10 cellular contexts compared by ENCODE assay signal in the genomic region with DNA sequence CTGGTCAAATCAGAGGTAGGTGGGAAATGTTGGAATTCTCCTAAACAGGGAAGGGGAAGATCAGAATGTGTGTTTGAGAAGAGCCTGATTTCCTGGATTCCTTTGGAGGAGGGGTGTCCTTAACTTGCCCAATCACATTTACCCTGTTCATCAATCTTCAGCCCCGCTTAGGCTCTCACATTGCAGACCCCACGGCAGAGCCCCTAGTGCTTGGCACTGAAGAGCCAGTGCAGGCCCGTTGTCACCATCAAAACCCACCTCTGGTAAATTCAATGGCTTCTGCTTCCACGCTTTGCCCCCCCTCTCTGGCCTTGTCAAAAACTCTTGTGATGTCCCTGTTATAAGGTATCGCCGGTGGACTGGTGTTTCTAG. TPM values are rescaled to one million over a fixed set of nuclear protein-coding genes. Genes with fewer than 3 reads are reported as not detected.
DNase-seq lines count a peak whose midpoint lies in the region; ATAC-seq and TF ChIP-seq lines count a peak whose summit lies in the region.
"Had no signal": no experiment of that assay in that cellular context is flagged by ENCODE, and none has a peak within 500 bp of the region (broad histone marks: within the 10 kb centered on the region; RNA-seq: fewer than 3 reads in every experiment).

No MANE protein-coding gene starts in this region.

- H3K27ac Mint-ChIP-seq in activated B cell treated with CpG ODN at 0.5 μM for 24 hours, result peak overlapping the region; percentile 83

- H3K9me3 Mint-ChIP-seq in activated B cell treated with CpG ODN at 0.5 μM for 24 hours, result no peaks in the 10 kb centered on the region

- TF ChIP-seq RAD21 in SK-N-SH (IDR thresholded peaks at IDR 0.05; ENCODE audit: low read length), result no peak

- H3K9me2 ChIP-seq in SK-N-SH, result no peaks in the 10 kb centered on the region

- H3K36me3 ChIP-seq in SK-N-SH (replicated peaks in 1 of 2; ENCODE audit: control insufficient read depth in 1 of 2, insufficient read depth in 2 of 2, low read length in 1 of 2) (peaks cover 17 to 32% of the 10 kb centered on the region in 2 experiments), gastroesophageal sphincter (peaks cover 0 to 3% of the 10 kb centered on the region in 2 donors), smooth muscle cell (ENCODE audit: low read depth) (no peaks in the 10 kb centered on the region)

- H3K4me1 ChIP-seq in SK-N-SH (ENCODE audit: control insufficient read depth in 1 of 2, insufficient read depth in 2 of 2, low read depth in 1 of 2, low read length in 1 of 2), result peaks cover 8 to 14% of the 10 kb centered on the region in 2 experiments; a peak in 2 of 4 replicates
- peaks cover 0 to 55% (median 11%) of the 10 kb centered on the region in 3 donors for H3K4me1 ChIP-seq in gastroesophageal sphincter
- no peaks in the 10 kb centered on the region for H3K4me1 ChIP-seq in smooth muscle cell (ENCODE audit: low read depth)

- H3K27me3 Mint-ChIP-seq in activated B cell treated with CpG ODN at 0.5 μM for 24 hours, result no peaks in the 10 kb centered on the region

- no peak for DNase-seq in SK-N-SH
- no peak for DNase-seq in activated B cell treated with CpG ODN at 0.5 μM for 24 hours
- DNase-seq in smooth muscle cell (lab: John Stamatoyannopoulos, UW; ENCODE audit: unreplicated experiment), result no peak
- no peak for DNase-seq in iPS-NIHi11 (ENCODE audit: low spot score)
- DNase-seq: cerebellar nuclear complex had no signal

- CTCF ChIA-PET in SK-N-SH (lab: Yijun Ruan, JAX), result interaction anchor here (2.1 kb wide), 1 partner anchor 56 kb away, joined by 6 read pairs; no protein-coding TSS in a partner anchor
- CTCF ChIA-PET in activated B cell treated with CpG ODN at 0.5 μM for 24 hours (lab: Charles Lee), result no interaction called here

- H3F3A ChIP-seq in SK-N-SH (replicated peaks; ENCODE audit: insufficient read depth), result no peaks in the 10 kb centered on the region
- no peaks in the 10 kb centered on the region for H3F3A ChIP-seq in smooth muscle cell (ENCODE audit: low read depth)

- H3K79me2 ChIP-seq in SK-N-SH (ENCODE audit: insufficient read depth) (peaks cover 66% of the 10 kb centered on the region), smooth muscle cell (ENCODE audit: low read depth) (peaks cover 58% of the 10 kb centered on the region)

- no peak overlapping the region; a peak in 1 of 4 replicates for H3K27ac ChIP-seq in SK-N-SH (ENCODE audit: low read depth in 2 of 2, low read length in 1 of 2)
- peak overlapping the region in 3 of 4 donors; percentile 93 to 95 (median 94) for H3K27ac ChIP-seq in gastroesophageal sphincter
- H3K27ac ChIP-seq in smooth muscle cell (ENCODE audit: low read depth), result no peak overlapping the region

- H2AFZ ChIP-seq in SK-N-SH (ENCODE audit: low read depth) (no peak overlapping the region), smooth muscle cell (ENCODE audit: low read depth) (no peak overlapping the region)

- ATAC-seq in SK-N-SH treated with all-trans-retinoic acid at 6 μM for 48 hours (no peak), activated B cell treated with CpG ODN at 0.5 μM for 24 hours (ENCODE audit: low read depth) (no peak), gastroesophageal sphincter (no peak), GM18868 (IDR thresholded peaks at IDR 0.05; ENCODE audit: unreplicated experiment) (no peak), GM18519 (IDR thresholded peaks at IDR 0.05; ENCODE audit: low FRiP score, unreplicated experiment) (no peak)
- ATAC-seq: HCT116 had no signal

- H3K27me3 ChIP-seq in SK-N-SH (ENCODE audit: insufficient read depth), result no peaks in the 10 kb centered on the region
- H3K27me3 ChIP-seq in gastroesophageal sphincter, result no peaks in the 10 kb centered on the region
- no peaks in the 10 kb centered on the region for H3K27me3 ChIP-seq in smooth muscle cell (ENCODE audit: low read depth)

- 77% methylated on average over 6 of the region's 6 CpGs for WGBS in SK-N-SH (ENCODE audit: low lambda C conversion rate)
- WGBS in gastroesophageal sphincter (ENCODE audit: low coverage in 1 of 2), 2 donors, result 47 to 73% methylated on average over 3 to 6 of the region's 6 CpGs
- 92% methylated on average over 6 of the region's 6 CpGs for WGBS in smooth muscle cell (ENCODE audit: low lambda C conversion rate)

- H3K4me3 ChIP-seq in SK-N-SH (ENCODE audit: low read depth in 2 of 2, low read length in 1 of 2), result no peak overlapping the region
- H3K4me3 ChIP-seq in gastroesophageal sphincter, result peak overlapping the region in 1 of 2 donors; percentile 95
- H3K4me3 ChIP-seq in smooth muscle cell, result peak overlapping the region; percentile 94

- H3K4me1 Mint-ChIP-seq in activated B cell treated with CpG ODN at 0.5 μM for 24 hours, result peaks cover 38% of the 10 kb centered on the region

- TF ChIP-seq EP300 in SK-N-SH (IDR thresholded peaks at IDR 0.05; ENCODE audit: borderline replicate concordance in 1 of 2, low read depth in 1 of 2, low read length in 1 of 2) (no peak), gastroesophageal sphincter (IDR thresholded peaks at IDR 0.05) (no peak)

- no peak for TF ChIP-seq CTCF in SK-N-SH (IDR thresholded peaks at IDR 0.05)
- TF ChIP-seq CTCF in activated B cell treated with CpG ODN at 0.5 μM for 24 hours (IDR thresholded peaks at IDR 0.05), result no peak
- no peak for TF ChIP-seq CTCF in gastroesophageal sphincter (IDR thresholded peaks at IDR 0.05)
- no peak for TF ChIP-seq CTCF in smooth muscle cell (IDR thresholded peaks at IDR 0.05; ENCODE audit: borderline replicate concordance, insufficient read depth, poor library complexity, severe bottlenecking)

- peaks cover 32% of the 10 kb centered on the region for H3K36me3 Mint-ChIP-seq in activated B cell treated with CpG ODN at 0.5 μM for 24 hours (ENCODE audit: low read depth)

- intact Hi-C loops in activated B cell treated with CpG ODN at 0.5 μM for 24 hours (cut with micrococcal nuclease), result loop anchor here (2.0 to 5.0 kb wide), 2 partner anchors 49 to 140 kb away; no protein-coding TSS in a partner anchor

- POLR2A ChIA-PET in SK-N-SH (lab: Yijun Ruan, JAX) (no interaction called here), activated B cell treated with CpG ODN at 0.5 μM for 24 hours (lab: Charles Lee) (interaction anchor here (0.9 to 1.5 kb wide), 2 partner anchors 25 to 64 kb away, joined by 3 read pairs; no protein-coding TSS in a partner anchor)

- H3K4me2 ChIP-seq in SK-N-SH, result no peak overlapping the region; the same call in 1 of the 2 replicates
- no peak overlapping the region for H3K4me2 ChIP-seq in smooth muscle cell

- no peak for TF ChIP-seq POLR2A in gastroesophageal sphincter (IDR thresholded peaks at IDR 0.05)

- H3K9ac ChIP-seq in SK-N-SH, result peak overlapping the region; percentile 85; the same call in 1 of the 2 replicates
- H3K9ac ChIP-seq in smooth muscle cell (ENCODE audit: low read depth), result no peak overlapping the region

- H4K20me1 ChIP-seq in SK-N-SH (ENCODE audit: insufficient read depth) (peaks cover 18% of the 10 kb centered on the region; the same call in 1 of the 2 replicates), smooth muscle cell (ENCODE audit: low read depth) (peaks cover 57% of the 10 kb centered on the region)

- no peaks in the 10 kb centered on the region for H3K9me3 ChIP-seq in SK-N-SH
- no peaks in the 10 kb centered on the region for H3K9me3 ChIP-seq in gastroesophageal sphincter
- H3K9me3 ChIP-seq in smooth muscle cell (replicated peaks; ENCODE audit: low read depth), result no peaks in the 10 kb centered on the region

- peak overlapping the region; percentile 82 for H3K4me3 Mint-ChIP-seq in activated B cell treated with CpG ODN at 0.5 μM for 24 hours

TF ChIP-seq in SK-N-SH, 30 proteins besides CTCF, POLR2A, EP300 and RAD21 (continues in another document):
- TF ChIP-seq FOSL2 (IDR thresholded peaks at IDR 0.05; ENCODE audit: borderline replicate concordance, low read depth), result no peak
- TF ChIP-seq MXI1 (IDR thresholded peaks at IDR 0.05; ENCODE audit: low read depth, low read length), result no peak
- TF ChIP-seq, protein P1, sequence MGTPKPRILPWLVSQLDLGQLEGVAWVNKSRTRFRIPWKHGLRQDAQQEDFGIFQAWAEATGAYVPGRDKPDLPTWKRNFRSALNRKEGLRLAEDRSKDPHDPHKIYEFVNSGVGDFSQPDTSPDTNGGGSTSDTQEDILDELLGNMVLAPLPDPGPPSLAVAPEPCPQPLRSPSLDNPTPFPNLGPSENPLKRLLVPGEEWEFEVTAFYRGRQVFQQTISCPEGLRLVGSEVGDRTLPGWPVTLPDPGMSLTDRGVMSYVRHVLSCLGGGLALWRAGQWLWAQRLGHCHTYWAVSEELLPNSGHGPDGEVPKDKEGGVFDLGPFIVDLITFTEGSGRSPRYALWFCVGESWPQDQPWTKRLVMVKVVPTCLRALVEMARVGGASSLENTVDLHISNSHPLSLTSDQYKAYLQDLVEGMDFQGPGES (IDR thresholded peaks at IDR 0.05; ENCODE audit: low read depth, low read length), result no peak

TF ChIP-seq in SK-N-SH treated with all-trans-retinoic acid at 6 μM for 48 hours, 23 proteins besides CTCF, POLR2A, EP300 and RAD21 (continues in another document):
- TF ChIP-seq BACH2 (CRISPR knock-in tag; IDR thresholded peaks at IDR 0.05; ENCODE audit: borderline replicate concordance), result no peak
- TF ChIP-seq, protein P2, sequence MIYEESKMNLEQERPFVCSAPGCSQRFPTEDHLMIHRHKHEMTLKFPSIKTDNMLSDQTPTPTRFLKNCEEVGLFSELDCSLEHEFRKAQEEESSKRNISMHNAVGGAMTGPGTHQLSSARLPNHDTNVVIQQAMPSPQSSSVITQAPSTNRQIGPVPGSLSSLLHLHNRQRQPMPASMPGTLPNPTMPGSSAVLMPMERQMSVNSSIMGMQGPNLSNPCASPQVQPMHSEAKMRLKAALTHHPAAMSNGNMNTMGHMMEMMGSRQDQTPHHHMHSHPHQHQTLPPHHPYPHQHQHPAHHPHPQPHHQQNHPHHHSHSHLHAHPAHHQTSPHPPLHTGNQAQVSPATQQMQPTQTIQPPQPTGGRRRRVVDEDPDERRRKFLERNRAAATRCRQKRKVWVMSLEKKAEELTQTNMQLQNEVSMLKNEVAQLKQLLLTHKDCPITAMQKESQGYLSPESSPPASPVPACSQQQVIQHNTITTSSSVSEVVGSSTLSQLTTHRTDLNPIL (CRISPR knock-in tag; IDR thresholded peaks at IDR 0.05; ENCODE audit: low read depth), result no peak
- TF ChIP-seq RARB (CRISPR knock-in tag; IDR thresholded peaks at IDR 0.05), result no peak
- TF ChIP-seq ZFP30 (CRISPR knock-in tag; IDR thresholded peaks at IDR 0.05), result no peak
- TF ChIP-seq ZNF70 (CRISPR knock-in tag; IDR thresholded peaks at IDR 0.05), result no peak
- TF ChIP-seq ESRRG (CRISPR knock-in tag; IDR thresholded peaks at IDR 0.05), result no peak

RNA-seq across cellular contexts. Expression of a gene that starts 2.3 kb away (rescaled TPM):
- 35.3 and 40.0 TPM in 2 replicates for polyA plus RNA-seq in SK-N-SH (2012; rRNA removed)
- polyA plus RNA-seq in SK-N-SH (2012; cell fraction: cytosol; rRNA removed), result 23.8 and 31.4 TPM in 2 replicates
- 48.1 and 49.4 TPM in 2 replicates for polyA plus RNA-seq in SK-N-SH (2012; cell fraction: nucleus; rRNA removed)
- 48.9 and 57.7 TPM in 2 replicates for total RNA-seq in activated B cell treated with CpG ODN at 0.5 μM for 24 hours
- total RNA-seq in gastroesophageal sphincter, result 10 to 100 TPM; 27.1 to 46.9 (median 32.2) TPM
- total RNA-seq in smooth muscle cell, result 12.1 and 17.2 TPM in 2 replicates
- polyA plus RNA-seq in smooth muscle cell, result 10.9 and 17.4 TPM in 2 replicates

Comparison
In these comparisons a context has a peak if more than half of its experiments do, and no peak if none do; other contexts are left out.
1. H3K27ac ChIP-seq: peak in gastroesophageal sphincter (3 of 4); none in SK-N-SH (0 of 2) and smooth muscle cell (single experiment).